1 cellular context compared by ENCODE assay signal in genomic region chr15:90529369-90530249, GRCh38.
TF ChIP-seq lines count a peak whose summit lies in the region.

A gene with protein sequence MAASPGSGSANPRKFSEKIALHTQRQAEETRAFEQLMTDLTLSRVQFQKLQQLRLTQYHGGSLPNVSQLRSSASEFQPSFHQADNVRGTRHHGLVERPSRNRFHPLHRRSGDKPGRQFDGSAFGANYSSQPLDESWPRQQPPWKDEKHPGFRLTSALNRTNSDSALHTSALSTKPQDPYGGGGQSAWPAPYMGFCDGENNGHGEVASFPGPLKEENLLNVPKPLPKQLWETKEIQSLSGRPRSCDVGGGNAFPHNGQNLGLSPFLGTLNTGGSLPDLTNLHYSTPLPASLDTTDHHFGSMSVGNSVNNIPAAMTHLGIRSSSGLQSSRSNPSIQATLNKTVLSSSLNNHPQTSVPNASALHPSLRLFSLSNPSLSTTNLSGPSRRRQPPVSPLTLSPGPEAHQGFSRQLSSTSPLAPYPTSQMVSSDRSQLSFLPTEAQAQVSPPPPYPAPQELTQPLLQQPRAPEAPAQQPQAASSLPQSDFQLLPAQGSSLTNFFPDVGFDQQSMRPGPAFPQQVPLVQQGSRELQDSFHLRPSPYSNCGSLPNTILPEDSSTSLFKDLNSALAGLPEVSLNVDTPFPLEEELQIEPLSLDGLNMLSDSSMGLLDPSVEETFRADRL (plus strand): TSS chr15:90529923. CDS start chr15:90530072, 149 bp downstream.

TF ChIP-seq in HepG2, 621 proteins besides CTCF, POLR2A, EP300 and RAD21 (continued from another document and continues in another):
- 0 out of 2 replicates have a peak, but pooled peaks have one; percentile 27 for TF ChIP-seq ZSCAN31 (CRISPR knock-in tag; IDR thresholded peaks at IDR 0.05; ENCODE audit: low read depth)
- TF ChIP-seq KMT2B (CRISPR knock-in tag; IDR thresholded peaks at IDR 0.05) = 0 out of 2 replicates have a peak, but pooled peaks have one; percentile 6
- no peak for TF ChIP-seq MNT (IDR thresholded peaks at IDR 0.05)
- TF ChIP-seq ZBTB42 (CRISPR knock-in tag; IDR thresholded peaks at IDR 0.05) = 0 out of 2 replicates have a peak, but pooled peaks have one; percentile 67
- TF ChIP-seq, protein P1, sequence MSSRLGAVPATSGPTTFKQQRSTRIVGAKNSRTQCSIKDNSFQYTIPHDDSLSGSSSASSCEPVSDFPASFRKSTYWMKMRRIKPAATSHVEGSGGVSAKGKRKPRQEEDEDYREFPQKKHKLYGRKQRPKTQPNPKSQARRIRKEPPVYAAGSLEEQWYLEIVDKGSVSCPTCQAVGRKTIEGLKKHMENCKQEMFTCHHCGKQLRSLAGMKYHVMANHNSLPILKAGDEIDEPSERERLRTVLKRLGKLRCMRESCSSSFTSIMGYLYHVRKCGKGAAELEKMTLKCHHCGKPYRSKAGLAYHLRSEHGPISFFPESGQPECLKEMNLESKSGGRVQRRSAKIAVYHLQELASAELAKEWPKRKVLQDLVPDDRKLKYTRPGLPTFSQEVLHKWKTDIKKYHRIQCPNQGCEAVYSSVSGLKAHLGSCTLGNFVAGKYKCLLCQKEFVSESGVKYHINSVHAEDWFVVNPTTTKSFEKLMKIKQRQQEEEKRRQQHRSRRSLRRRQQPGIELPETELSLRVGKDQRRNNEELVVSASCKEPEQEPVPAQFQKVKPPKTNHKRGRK (CRISPR knock-in tag; IDR thresholded peaks at IDR 0.05) = no peak
- TF ChIP-seq SP4 (CRISPR knock-in tag; IDR thresholded peaks at IDR 0.05) = 0 out of 2 replicates have a peak, but pooled peaks have one; percentile 7
- no peak for TF ChIP-seq SATB2 (CRISPR knock-in tag; IDR thresholded peaks at IDR 0.05)
- TF ChIP-seq RFXANK (CRISPR knock-in tag; IDR thresholded peaks at IDR 0.05) = no peak
- TF ChIP-seq SAFB2 (CRISPR knock-in tag; IDR thresholded peaks at IDR 0.05; ENCODE audit: borderline replicate concordance, low read depth) = 0 out of 2 replicates have a peak, but pooled peaks have one; percentile 31
- TF ChIP-seq JUNB (CRISPR knock-in tag; IDR thresholded peaks at IDR 0.05; ENCODE audit: borderline replicate concordance) = no peak
- TF ChIP-seq FOXP1 (IDR thresholded peaks at IDR 0.05) = no peak
- no peak for TF ChIP-seq FOXP1 (CRISPR knock-in tag; IDR thresholded peaks at IDR 0.05)
- 0 out of 2 replicates have a peak, but pooled peaks have one; percentile 14 for TF ChIP-seq HES4 (CRISPR knock-in tag; IDR thresholded peaks at IDR 0.05; ENCODE audit: borderline replicate concordance)
- TF ChIP-seq DMAP1 (CRISPR knock-in tag; IDR thresholded peaks at IDR 0.05) = 0 out of 2 replicates have a peak, but pooled peaks have one; percentile 9
- TF ChIP-seq HHEX (CRISPR knock-in tag; IDR thresholded peaks at IDR 0.05) = no peak
- TF ChIP-seq GPN1 (CRISPR knock-in tag; IDR thresholded peaks at IDR 0.05; ENCODE audit: borderline replicate concordance) = no peak
- no peak for TF ChIP-seq AHR (CRISPR knock-in tag; IDR thresholded peaks at IDR 0.05)
- no peak for TF ChIP-seq ZBTB7B (CRISPR knock-in tag; IDR thresholded peaks at IDR 0.05)
- TF ChIP-seq, protein P2, sequence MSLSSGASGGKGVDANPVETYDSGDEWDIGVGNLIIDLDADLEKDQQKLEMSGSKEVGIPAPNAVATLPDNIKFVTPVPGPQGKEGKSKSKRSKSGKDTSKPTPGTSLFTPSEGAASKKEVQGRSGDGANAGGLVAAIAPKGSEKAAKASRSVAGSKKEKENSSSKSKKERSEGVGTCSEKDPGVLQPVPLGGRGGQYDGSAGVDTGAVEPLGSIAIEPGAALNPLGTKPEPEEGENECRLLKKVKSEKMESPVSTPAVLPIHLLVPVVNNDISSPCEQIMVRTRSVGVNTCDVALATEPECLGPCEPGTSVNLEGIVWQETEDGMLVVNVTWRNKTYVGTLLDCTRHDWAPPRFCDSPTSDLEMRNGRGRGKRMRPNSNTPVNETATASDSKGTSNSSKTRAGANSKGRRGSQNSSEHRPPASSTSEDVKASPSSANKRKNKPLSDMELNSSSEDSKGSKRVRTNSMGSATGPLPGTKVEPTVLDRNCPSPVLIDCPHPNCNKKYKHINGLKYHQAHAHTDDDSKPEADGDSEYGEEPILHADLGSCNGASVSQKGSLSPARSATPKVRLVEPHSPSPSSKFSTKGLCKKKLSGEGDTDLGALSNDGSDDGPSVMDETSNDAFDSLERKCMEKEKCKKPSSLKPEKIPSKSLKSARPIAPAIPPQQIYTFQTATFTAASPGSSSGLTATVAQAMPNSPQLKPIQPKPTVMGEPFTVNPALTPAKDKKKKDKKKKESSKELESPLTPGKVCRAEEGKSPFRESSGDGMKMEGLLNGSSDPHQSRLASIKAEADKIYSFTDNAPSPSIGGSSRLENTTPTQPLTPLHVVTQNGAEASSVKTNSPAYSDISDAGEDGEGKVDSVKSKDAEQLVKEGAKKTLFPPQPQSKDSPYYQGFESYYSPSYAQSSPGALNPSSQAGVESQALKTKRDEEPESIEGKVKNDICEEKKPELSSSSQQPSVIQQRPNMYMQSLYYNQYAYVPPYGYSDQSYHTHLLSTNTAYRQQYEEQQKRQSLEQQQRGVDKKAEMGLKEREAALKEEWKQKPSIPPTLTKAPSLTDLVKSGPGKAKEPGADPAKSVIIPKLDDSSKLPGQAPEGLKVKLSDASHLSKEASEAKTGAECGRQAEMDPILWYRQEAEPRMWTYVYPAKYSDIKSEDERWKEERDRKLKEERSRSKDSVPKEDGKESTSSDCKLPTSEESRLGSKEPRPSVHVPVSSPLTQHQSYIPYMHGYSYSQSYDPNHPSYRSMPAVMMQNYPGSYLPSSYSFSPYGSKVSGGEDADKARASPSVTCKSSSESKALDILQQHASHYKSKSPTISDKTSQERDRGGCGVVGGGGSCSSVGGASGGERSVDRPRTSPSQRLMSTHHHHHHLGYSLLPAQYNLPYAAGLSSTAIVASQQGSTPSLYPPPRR (CRISPR knock-in tag; IDR thresholded peaks at IDR 0.05; ENCODE audit: borderline replicate concordance) = no peak
- TF ChIP-seq ZNF20 (CRISPR knock-in tag; IDR thresholded peaks at IDR 0.05) = no peak
- TF ChIP-seq FIP1L1 (IDR thresholded peaks at IDR 0.05; ENCODE audit: borderline replicate concordance, insufficient read depth, low read depth, low read length) = no peak
- TF ChIP-seq ZBTB1 (CRISPR knock-in tag; IDR thresholded peaks at IDR 0.05; ENCODE audit: borderline replicate concordance) = no peak
- TF ChIP-seq ZNF552 (CRISPR knock-in tag; IDR thresholded peaks at IDR 0.05; ENCODE audit: borderline replicate concordance) = 0 out of 2 replicates have a peak, but pooled peaks have one; percentile 53
- TF ChIP-seq PITX1 (CRISPR knock-in tag; IDR thresholded peaks at IDR 0.05) = no peak
- TF ChIP-seq ZGPAT (CRISPR knock-in tag; IDR thresholded peaks at IDR 0.05) = peak; percentile 40; the same call in 1 of the 2 replicates
- TF ChIP-seq, protein P3, sequence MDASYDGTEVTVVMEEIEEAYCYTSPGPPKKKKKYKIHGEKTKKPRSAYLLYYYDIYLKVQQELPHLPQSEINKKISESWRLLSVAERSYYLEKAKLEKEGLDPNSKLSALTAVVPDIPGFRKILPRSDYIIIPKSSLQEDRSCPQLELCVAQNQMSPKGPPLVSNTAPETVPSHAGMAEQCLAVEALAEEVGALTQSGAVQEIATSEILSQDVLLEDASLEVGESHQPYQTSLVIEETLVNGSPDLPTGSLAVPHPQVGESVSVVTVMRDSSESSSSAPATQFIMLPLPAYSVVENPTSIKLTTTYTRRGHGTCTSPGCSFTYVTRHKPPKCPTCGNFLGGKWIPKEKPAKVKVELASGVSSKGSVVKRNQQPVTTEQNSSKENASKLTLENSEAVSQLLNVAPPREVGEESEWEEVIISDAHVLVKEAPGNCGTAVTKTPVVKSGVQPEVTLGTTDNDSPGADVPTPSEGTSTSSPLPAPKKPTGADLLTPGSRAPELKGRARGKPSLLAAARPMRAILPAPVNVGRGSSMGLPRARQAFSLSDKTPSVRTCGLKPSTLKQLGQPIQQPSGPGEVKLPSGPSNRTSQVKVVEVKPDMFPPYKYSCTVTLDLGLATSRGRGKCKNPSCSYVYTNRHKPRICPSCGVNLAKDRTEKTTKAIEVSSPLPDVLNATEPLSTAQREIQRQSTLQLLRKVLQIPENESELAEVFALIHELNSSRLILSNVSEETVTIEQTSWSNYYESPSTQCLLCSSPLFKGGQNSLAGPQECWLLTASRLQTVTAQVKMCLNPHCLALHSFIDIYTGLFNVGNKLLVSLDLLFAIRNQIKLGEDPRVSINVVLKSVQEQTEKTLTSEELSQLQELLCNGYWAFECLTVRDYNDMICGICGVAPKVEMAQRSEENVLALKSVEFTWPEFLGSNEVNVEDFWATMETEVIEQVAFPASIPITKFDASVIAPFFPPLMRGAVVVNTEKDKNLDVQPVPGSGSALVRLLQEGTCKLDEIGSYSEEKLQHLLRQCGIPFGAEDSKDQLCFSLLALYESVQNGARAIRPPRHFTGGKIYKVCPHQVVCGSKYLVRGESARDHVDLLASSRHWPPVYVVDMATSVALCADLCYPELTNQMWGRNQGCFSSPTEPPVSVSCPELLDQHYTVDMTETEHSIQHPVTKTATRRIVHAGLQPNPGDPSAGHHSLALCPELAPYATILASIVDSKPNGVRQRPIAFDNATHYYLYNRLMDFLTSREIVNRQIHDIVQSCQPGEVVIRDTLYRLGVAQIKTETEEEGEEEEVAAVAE (CRISPR knock-in tag; IDR thresholded peaks at IDR 0.05; ENCODE audit: borderline replicate concordance) = no peak
- TF ChIP-seq ZNF557 (CRISPR knock-in tag; IDR thresholded peaks at IDR 0.05) = no peak
- TF ChIP-seq KLF6 (CRISPR knock-in tag; IDR thresholded peaks at IDR 0.05) = no peak
- no peak for TF ChIP-seq BORCS8-MEF2B (CRISPR knock-in tag; IDR thresholded peaks at IDR 0.05)
- no peak for TF ChIP-seq REPIN1 (CRISPR knock-in tag; IDR thresholded peaks at IDR 0.05; ENCODE audit: borderline replicate concordance, low read depth)
- 0 out of 2 replicates have a peak, but pooled peaks have one; percentile 49 for TF ChIP-seq ZNF564 (CRISPR knock-in tag; IDR thresholded peaks at IDR 0.05)
- peak; percentile 54; the same call in 1 of the 2 replicates for TF ChIP-seq ZNF446 (CRISPR knock-in tag; IDR thresholded peaks at IDR 0.05)
- no peak for TF ChIP-seq ZNF597 (CRISPR knock-in tag; IDR thresholded peaks at IDR 0.05)
- no peak; the same call in 1 of the 2 replicates for TF ChIP-seq ZNF556 (CRISPR knock-in tag; IDR thresholded peaks at IDR 0.05; ENCODE audit: borderline replicate concordance)
- no peak; the same call in 1 of the 2 replicates for TF ChIP-seq ZNF274 (CRISPR knock-in tag; IDR thresholded peaks at IDR 0.05)
- peak; percentile 7; the same call in 1 of the 2 replicates for TF ChIP-seq ZFP91 (CRISPR knock-in tag; IDR thresholded peaks at IDR 0.05; ENCODE audit: borderline replicate concordance)
- TF ChIP-seq KAT7 (CRISPR knock-in tag; IDR thresholded peaks at IDR 0.05; ENCODE audit: borderline replicate concordance) = no peak
- no peak for TF ChIP-seq KLF11 (CRISPR knock-in tag; IDR thresholded peaks at IDR 0.05)
- TF ChIP-seq, protein P4, sequence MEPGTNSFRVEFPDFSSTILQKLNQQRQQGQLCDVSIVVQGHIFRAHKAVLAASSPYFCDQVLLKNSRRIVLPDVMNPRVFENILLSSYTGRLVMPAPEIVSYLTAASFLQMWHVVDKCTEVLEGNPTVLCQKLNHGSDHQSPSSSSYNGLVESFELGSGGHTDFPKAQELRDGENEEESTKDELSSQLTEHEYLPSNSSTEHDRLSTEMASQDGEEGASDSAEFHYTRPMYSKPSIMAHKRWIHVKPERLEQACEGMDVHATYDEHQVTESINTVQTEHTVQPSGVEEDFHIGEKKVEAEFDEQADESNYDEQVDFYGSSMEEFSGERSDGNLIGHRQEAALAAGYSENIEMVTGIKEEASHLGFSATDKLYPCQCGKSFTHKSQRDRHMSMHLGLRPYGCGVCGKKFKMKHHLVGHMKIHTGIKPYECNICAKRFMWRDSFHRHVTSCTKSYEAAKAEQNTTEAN (CRISPR knock-in tag; conservative IDR thresholded peaks at IDR 0.05) = no peak
- no peak for TF ChIP-seq GTF3A (CRISPR knock-in tag; conservative IDR thresholded peaks at IDR 0.05)
- peak; percentile 84 for TF ChIP-seq ZFX (CRISPR knock-in tag; IDR thresholded peaks at IDR 0.05; ENCODE audit: low read depth)
- TF ChIP-seq ZNF441 (CRISPR knock-in tag; IDR thresholded peaks at IDR 0.05; ENCODE audit: borderline replicate concordance) = 0 out of 2 replicates have a peak, but pooled peaks have one; percentile 20
- TF ChIP-seq XBP1 (CRISPR knock-in tag; IDR thresholded peaks at IDR 0.05) = no peak
